10 cellular contexts compared by ENCODE assay signal in genomic region chr17:981292-981658, GRCh38. TPM values are rescaled to one million over a fixed set of nuclear protein-coding genes. Genes with fewer than 3 reads are reported as not detected.
DNase-seq lines count a peak whose midpoint lies in the region; ATAC-seq, FAIRE-seq and TF ChIP-seq lines count a peak whose summit lies in the region.
"Had no signal": no experiment of that assay in that cellular context is flagged by ENCODE, and none has a peak within 500 bp of the region (broad histone marks: within the 10 kb centered on the region; RNA-seq: fewer than 3 reads in every experiment).

No MANE protein-coding gene starts in this region.

- H3K36me3 ChIP-seq in A673 (ENCODE audit: insufficient read depth, low read length, poor library complexity, severe bottlenecking) = no peaks in the 10 kb centered on the region
- H3K36me3 ChIP-seq in Caco-2 (ENCODE audit: control insufficient read depth, insufficient read depth, low read length) = no peaks in the 10 kb centered on the region
- no peaks in the 10 kb centered on the region for H3K36me3 ChIP-seq in keratinocyte (ENCODE audit: control insufficient read depth in 2 of 2, extremely low read depth in 1 of 2, insufficient read depth in 2 of 2, low read length in 2 of 2)

- H3K4me3 ChIP-seq in A673 (ENCODE audit: low read depth, low read length, poor library complexity, severe bottlenecking) (no peak overlapping the region), Caco-2 (ENCODE audit: low read depth, low read length) (no peak overlapping the region), keratinocyte (ENCODE audit: control insufficient read depth in 2 of 3, extremely low read depth in 1 of 3, insufficient read depth in 2 of 3, low read depth in 1 of 3, low read length in 3 of 3) (no peak overlapping the region)
- H3K4me3 ChIP-seq: SJSA1 had no signal

- no peaks in the 10 kb centered on the region for H3K27me3 Mint-ChIP-seq in Caco-2 (ENCODE audit: insufficient read depth, unreplicated experiment)

- DNase-seq in A673 (ENCODE audit: low spot score) = no peak
- DNase-seq in Caco-2 = no peak
- DNase-seq in keratinocyte (ENCODE audit: low read depth, low spot score) = no peak
- no peak for DNase-seq in NCI-H2029 treated with DMSO at 0.1 percent for 48 hours (lab: John Stamatoyannopoulos, UW)

- H3K4me3 Mint-ChIP-seq in Caco-2 (ENCODE audit: unreplicated experiment) = peak overlapping the region; percentile 99

- no peak for FAIRE-seq in keratinocyte (lab: Jason Lieb, UNC)
- FAIRE-seq: small intestine had no signal

- 0 out of 2 replicates have a peak, but pooled peaks have one; percentile 15 for TF ChIP-seq CTCF in A673 (conservative IDR thresholded peaks at IDR 0.05; ENCODE audit: low read depth, low read length)
- no peak for TF ChIP-seq CTCF in Caco-2 (IDR thresholded peaks at IDR 0.05; ENCODE audit: insufficient read depth in 1 of 2, low read depth in 1 of 2, low read length in 1 of 2, severe bottlenecking in 1 of 2, unreplicated experiment in 1 of 2)
- peak; percentile 52 for TF ChIP-seq CTCF in VCaP (conservative IDR thresholded peaks at IDR 0.05)
- no peak for TF ChIP-seq CTCF in keratinocyte (optimal IDR thresholded peaks at IDR 0.05 in 1 of 3, IDR thresholded peaks at IDR 0.05 in 1 of 3, conservative IDR thresholded peaks at IDR 0.05 in 1 of 3; ENCODE audit: extremely low read depth in 1 of 3, insufficient read depth in 2 of 3, low read length in 3 of 3)

- peaks cover 24% of the 10 kb centered on the region for H3K36me3 Mint-ChIP-seq in Caco-2 (ENCODE audit: insufficient read depth, unreplicated experiment)

- H3K9me1 ChIP-seq in keratinocyte (ENCODE audit: control insufficient read depth, extremely low read depth, insufficient read depth, low read length) = no peaks in the 10 kb centered on the region

- H3K9me3 ChIP-seq in A673 (ENCODE audit: low read depth, low read length, poor library complexity, severe bottlenecking) (no peaks in the 10 kb centered on the region), Caco-2 (no peaks in the 10 kb centered on the region), keratinocyte (ENCODE audit: control insufficient read depth, low read depth, low read length) (no peaks in the 10 kb centered on the region)
- H3K9me3 ChIP-seq: SJSA1 had no signal

- POLR2A ChIA-PET in A673 (lab: Charles Lee; ENCODE audit: low non-redundant PET) (no interaction called here), Caco-2 (lab: Charles Lee) (interaction anchor here (0.7 to 2.5 kb wide), 3 partner anchors 26 to 569 kb away, joined by 3 to 8 read pairs (median 4); no protein-coding TSS in a partner anchor)

- dilution Hi-C loops in keratinocyte (cut with MboI; ENCODE audit: extremely low pct_ligation_motif_present, low sequenced_read_pairs) = loop anchor here (25.0 kb wide), 1 partner anchor 194 kb away; the partner anchor contains the start of genes GLOD4 and MRM3

- no peak overlapping the region for H2AFZ ChIP-seq in keratinocyte (ENCODE audit: control insufficient read depth, low read length)

- no peaks in the 10 kb centered on the region for H4K20me1 ChIP-seq in keratinocyte (ENCODE audit: control insufficient read depth, extremely low read depth, insufficient read depth, low read length)

- H3K27ac Mint-ChIP-seq in Caco-2 (ENCODE audit: unreplicated experiment) = peak overlapping the region; percentile 54

- H3K27me3 ChIP-seq in A673 (replicated peaks; ENCODE audit: insufficient read depth, low read depth, low read length, poor library complexity) (peaks cover 26% of the 10 kb centered on the region), Caco-2 (replicated peaks; ENCODE audit: control insufficient read depth, insufficient read depth, low read length) (no peaks in the 10 kb centered on the region), keratinocyte (ENCODE audit: control insufficient read depth, extremely low read depth, insufficient read depth, low read length) (no peaks in the 10 kb centered on the region)

- H3K4me2 ChIP-seq in keratinocyte (ENCODE audit: control insufficient read depth, extremely low read depth, insufficient read depth, low read depth, low read length) = peak overlapping the region; percentile 64

- BruUV-seq in A673 (replicated peaks; lab: Mats Ljungman, UMichigan) (no TSS peak), Caco-2 (replicated peaks; lab: Mats Ljungman, UMichigan) (TSS peak; percentile 43)

- peaks cover 13% of the 10 kb centered on the region for H3K4me1 Mint-ChIP-seq in Caco-2 (ENCODE audit: low read depth, unreplicated experiment)

- no peak overlapping the region for H3K27ac ChIP-seq in A673 (ENCODE audit: low read depth, low read length, poor library complexity, severe bottlenecking)
- peak overlapping the region; percentile 65; the same call in 1 of the 2 replicates for H3K27ac ChIP-seq in VCaP
- H3K27ac ChIP-seq in keratinocyte (ENCODE audit: control insufficient read depth, insufficient read depth, low read length) = no peak overlapping the region
- H3K27ac ChIP-seq: SJSA1 had no signal

- intact Hi-C loops in A673 (cut with micrococcal nuclease; ENCODE audit: unreplicated experiment) = loop anchor here (1.0 to 5.0 kb wide), 2 partner anchors 186 to 569 kb away; a partner anchor contains a TSS
- intact Hi-C loops in Caco-2 (cut with micrococcal nuclease; ENCODE audit: unreplicated experiment) = loop anchor here (1.0 to 2.0 kb wide), 3 partner anchors 186 to 569 kb away; no protein-coding TSS in a partner anchor

- H3K79me2 ChIP-seq in keratinocyte (ENCODE audit: control insufficient read depth, insufficient read depth, low read length) = peaks cover 31% of the 10 kb centered on the region

- peaks cover 8% of the 10 kb centered on the region for H3K4me1 ChIP-seq in A673 (ENCODE audit: insufficient read depth, low read length, poor library complexity, severe bottlenecking)
- H3K4me1 ChIP-seq in Caco-2 = peaks cover 11% of the 10 kb centered on the region; the same call in 1 of the 2 replicates
- peaks cover 22% of the 10 kb centered on the region for H3K4me1 ChIP-seq in keratinocyte (ENCODE audit: control insufficient read depth, extremely low read depth, insufficient read depth, low read length)

- no peaks in the 10 kb centered on the region for H3K9me3 Mint-ChIP-seq in Caco-2 (ENCODE audit: unreplicated experiment)

- ATAC-seq in HG03159 (IDR thresholded peaks at IDR 0.05; ENCODE audit: unreplicated experiment) (no peak), GM19397 (IDR thresholded peaks at IDR 0.05; ENCODE audit: unreplicated experiment) (no peak), GM21390 (IDR thresholded peaks at IDR 0.05; ENCODE audit: unreplicated experiment) (no peak)

- CTCF ChIA-PET in A673 (lab: Charles Lee) = interaction anchor here (0.6 to 1.6 kb wide), 17 partner anchors 15 to 570 kb away, joined by 3 to 20 read pairs (median 5); partner anchors contain the start of genes GEMIN4, TIMM22 and VPS53
- CTCF ChIA-PET in Caco-2 (lab: Charles Lee) = interaction anchor here (0.5 to 2.8 kb wide), 22 partner anchors 8 to 782 kb away, joined by 3 to 54 read pairs (median 4); partner anchors contain the start of genes GEMIN4, GLOD4, MRM3 and TIMM22

- no peak overlapping the region for H3K9ac ChIP-seq in keratinocyte (ENCODE audit: control insufficient read depth, extremely low read depth, insufficient read depth, low read length)

RNA-seq across cellular contexts. Expression of gene NXN, which starts 1.7 kb away (rescaled TPM):
- total RNA-seq in A673 (2021) (6.0 and 9.8 TPM in 2 replicates), Caco-2 (2022) (68.4 and 76.7 TPM in 2 replicates)
- 90.4 to 99.3 TPM (median 94.4 TPM) in 3 replicates for polyA plus RNA-seq in keratinocyte
- 28.0 TPM for polyA plus RNA-seq in keratinocyte (2011; ENCODE audit: low read depth)
- polyA plus RNA-seq in keratinocyte (2011; cell fraction: cytosol; rRNA removed) = 105 and 138 TPM in 2 replicates
- 102 and 138 TPM in 2 replicates for polyA plus RNA-seq in keratinocyte (2011; cell fraction: nucleus; rRNA removed)
- 68.0 and 95.5 TPM in 2 replicates for polyA plus RNA-seq in keratinocyte (2012; ENCODE audit: low replicate concordance)
- 119 to 243 TPM (median 131 TPM) in 3 replicates for polyA minus RNA-seq in keratinocyte
- polyA minus RNA-seq in keratinocyte (2011; cell fraction: cytosol; rRNA and poly(A)+ RNA removed) = 140 TPM
- polyA minus RNA-seq in keratinocyte (2011; cell fraction: nucleus; rRNA and poly(A)+ RNA removed) = 67.5 and 81.9 TPM in 2 replicates

RNA-seq across cellular contexts. Expression of gene TIMM22, which starts 15.7 kb away (rescaled TPM):
- total RNA-seq in A673 (2021) (20.0 and 21.8 TPM in 2 replicates), Caco-2 (2022) (20.1 and 20.6 TPM in 2 replicates)
- 11.1 to 24.8 TPM (median 14.4 TPM) in 3 replicates for polyA plus RNA-seq in keratinocyte
- polyA plus RNA-seq in keratinocyte (2011; ENCODE audit: low read depth) = 2.8 TPM
- 18.1 and 19.0 TPM in 2 replicates for polyA plus RNA-seq in keratinocyte (2011; cell fraction: cytosol; rRNA removed)
- 12.1 and 12.4 TPM in 2 replicates for polyA plus RNA-seq in keratinocyte (2011; cell fraction: nucleus; rRNA removed)
- polyA plus RNA-seq in keratinocyte (2012; ENCODE audit: low replicate concordance) = 11.7 and 20.2 TPM in 2 replicates
- 12.1 to 16.9 TPM (median 15.9 TPM) in 3 replicates for polyA minus RNA-seq in keratinocyte
- polyA minus RNA-seq in keratinocyte (2011; cell fraction: cytosol; rRNA and poly(A)+ RNA removed) = 12.3 TPM
- polyA minus RNA-seq in keratinocyte (2011; cell fraction: nucleus; rRNA and poly(A)+ RNA removed) = 5.0 and 8.1 TPM in 2 replicates

Comparison
In these comparisons a context has a peak if more than half of its experiments do, and no peak if none do; other contexts are left out.
1. CTCF ChIP-seq: peak in A673 (single experiment) and VCaP (single experiment); none in Caco-2 (0 of 2) and keratinocyte (0 of 3).